6 cellular contexts compared by ENCODE assay signal in genomic region chr12:102155206-102155605, GRCh38. TPM values are rescaled to one million over a fixed set of nuclear protein-coding genes. Genes with fewer than 3 reads are reported as not detected.
"Had no signal": no experiment of that assay in that cellular context is flagged by ENCODE, and none has a peak within 500 bp of the region (broad histone marks: within the 10 kb centered on the region; RNA-seq: fewer than 3 reads in every experiment).

No MANE protein-coding gene starts in this region.

RNA-seq across cellular contexts. Expression of gene PMCH, which starts 42.4 kb away (rescaled TPM):
- total RNA-seq: GM23248, H1, H4, H7, H9, HFFc6 had no signal
- polyA plus RNA-seq: GM23248, H1 had no signal
